In genomic region chr6:160520043-160520904, GRCh38 we compare ENCODE assay signal across 8 cellular contexts.
A peak's percentile ranks its signal among the peaks of the same experiment; 100 is the strongest.
DNase-seq lines count a peak whose midpoint lies in the region; ATAC-seq and TF ChIP-seq lines count a peak whose summit lies in the region.

No MANE protein-coding gene starts in this region.

- no peaks in the 10 kb centered on the region for H3K27me3 Mint-ChIP-seq in CD8-positive, alpha-beta memory T cell
- peaks cover 9% of the 10 kb centered on the region for H3K27me3 Mint-ChIP-seq in nephron progenitor cell (ENCODE audit: low read depth, poor library complexity)
- H3K27me3 Mint-ChIP-seq in stimulated activated naive CD8-positive, alpha-beta T cell treated with anti-CD3 and anti-CD28 coated beads, Interleukin-15, Interleukin-2, amounts not matched to agents 100 ng/mL and 50 ng/mL, for 24 hours = no peaks in the 10 kb centered on the region

- H3K4me1 Mint-ChIP-seq in CD8-positive, alpha-beta memory T cell = peaks cover 42 to 50% (median 46%) of the 10 kb centered on the region in 3 donors
- peaks cover 9% of the 10 kb centered on the region for H3K4me1 Mint-ChIP-seq in nephron progenitor cell
- H3K4me1 Mint-ChIP-seq in stimulated activated naive CD8-positive, alpha-beta T cell treated with anti-CD3 and anti-CD28 coated beads, Interleukin-15, Interleukin-2, amounts not matched to agents 100 ng/mL and 50 ng/mL, for 24 hours (ENCODE audit: low read depth) = peaks cover 26% of the 10 kb centered on the region

- H3K4me1 ChIP-seq in CD8-positive, alpha-beta memory T cell (ENCODE audit: insufficient read depth, low read length) = peaks cover 20% of the 10 kb centered on the region

- no peaks in the 10 kb centered on the region for H3K27me3 ChIP-seq in CD8-positive, alpha-beta memory T cell (ENCODE audit: insufficient read depth, low read length, poor library complexity, severe bottlenecking)

- peak overlapping the region; percentile 81 to 100 (median 96) for H3K27ac Mint-ChIP-seq in CD8-positive, alpha-beta memory T cell
- peak overlapping the region; percentile 83 for H3K27ac Mint-ChIP-seq in nephron progenitor cell
- peak overlapping the region; percentile 90 for H3K27ac Mint-ChIP-seq in stimulated activated naive CD8-positive, alpha-beta T cell treated with anti-CD3 and anti-CD28 coated beads, Interleukin-15, Interleukin-2, amounts not matched to agents 100 ng/mL and 50 ng/mL, for 24 hours

- ATAC-seq in GM19452 (IDR thresholded peaks at IDR 0.05; ENCODE audit: unreplicated experiment) (peak; percentile 73), HG03521 (IDR thresholded peaks at IDR 0.05; ENCODE audit: unreplicated experiment) (peak; percentile 65)

- no peaks in the 10 kb centered on the region for H3K9me3 ChIP-seq in CD8-positive, alpha-beta memory T cell (ENCODE audit: low read length)

- peak overlapping the region; percentile 81 for H3K4me3 ChIP-seq in CD8-positive, alpha-beta memory T cell (ENCODE audit: low read length)
- H3K4me3 ChIP-seq in fibroblast of villous mesenchyme (ENCODE audit: low read depth, low read length) = peak overlapping the region; percentile 69

- H3K36me3 Mint-ChIP-seq in CD8-positive, alpha-beta memory T cell = peaks cover 0 to 9% (median 4%) of the 10 kb centered on the region in 3 donors
- peaks cover 5% of the 10 kb centered on the region for H3K36me3 Mint-ChIP-seq in nephron progenitor cell (ENCODE audit: low read depth)
- no peaks in the 10 kb centered on the region for H3K36me3 Mint-ChIP-seq in stimulated activated naive CD8-positive, alpha-beta T cell treated with anti-CD3 and anti-CD28 coated beads, Interleukin-15, Interleukin-2, amounts not matched to agents 100 ng/mL and 50 ng/mL, for 24 hours (ENCODE audit: low read depth)

- POLR2A ChIA-PET in CD8-positive, alpha-beta memory T cell (lab: Charles Lee) = interaction anchor here (0.6 to 1.5 kb wide), 3 partner anchors 12 to 1829 kb away, joined by 3 to 6 read pairs (median 5); no protein-coding TSS in a partner anchor

- no peaks in the 10 kb centered on the region for H3K9me3 Mint-ChIP-seq in CD8-positive, alpha-beta memory T cell
- H3K9me3 Mint-ChIP-seq in nephron progenitor cell = peaks cover 20% of the 10 kb centered on the region
- H3K9me3 Mint-ChIP-seq in stimulated activated naive CD8-positive, alpha-beta T cell treated with anti-CD3 and anti-CD28 coated beads, Interleukin-15, Interleukin-2, amounts not matched to agents 100 ng/mL and 50 ng/mL, for 24 hours = no peaks in the 10 kb centered on the region

- CTCF ChIA-PET in CD8-positive, alpha-beta memory T cell (lab: Charles Lee) = interaction anchor here (0.6 to 7.8 kb wide), 21 partner anchors 9 to 856 kb away, joined by 3 to 83 read pairs (median 4); no protein-coding TSS in a partner anchor

- H3K4me3 Mint-ChIP-seq in CD8-positive, alpha-beta memory T cell = peak overlapping the region; percentile 86 to 100 (median 97)
- peak overlapping the region; percentile 95 for H3K4me3 Mint-ChIP-seq in nephron progenitor cell
- H3K4me3 Mint-ChIP-seq in stimulated activated naive CD8-positive, alpha-beta T cell treated with anti-CD3 and anti-CD28 coated beads, Interleukin-15, Interleukin-2, amounts not matched to agents 100 ng/mL and 50 ng/mL, for 24 hours = peak overlapping the region; percentile 86

- DNase-seq in CD8-positive, alpha-beta memory T cell = peak; percentile 71 to 79 (median 73)
- DNase-seq in RPMI7951 (ENCODE audit: low read depth) (peak; percentile 71), fibroblast of villous mesenchyme (ENCODE audit: low read depth) (peak; percentile 66), nephron progenitor cell (peak; percentile 89)
- DNase-seq in activated effector memory CD4-positive, alpha-beta T cell treated with Interleukin-2 at 50 U/mL for 16 hours = peak; percentile 70

- H3K27ac ChIP-seq in CD8-positive, alpha-beta memory T cell (ENCODE audit: low read depth, low read length) = peak overlapping the region; percentile 75

- H3K36me3 ChIP-seq in CD8-positive, alpha-beta memory T cell (ENCODE audit: insufficient read depth, low read length) = no peaks in the 10 kb centered on the region

- TF ChIP-seq CTCF in fibroblast of villous mesenchyme (IDR thresholded peaks at IDR 0.05; ENCODE audit: insufficient read depth, low read depth, low read length) = peak; percentile 11
- no peak for TF ChIP-seq CTCF in nephron progenitor cell (IDR thresholded peaks at IDR 0.05)

Comparison
In these comparisons a context has a peak if more than half of its experiments do, and no peak if none do; other contexts are left out.
1. Peak in every context shown above with its lines: DNase-seq, ATAC-seq, H3K4me3 ChIP-seq and H3K27ac ChIP-seq.